8 cellular contexts compared by ENCODE assay signal in genomic region chr1:212566522-212567479, GRCh38. TPM values are rescaled to one million over a fixed set of nuclear protein-coding genes. Genes with fewer than 3 reads are reported as not detected.
A peak's percentile ranks its signal among the peaks of the same experiment; 100 is the strongest.
DNase-seq lines count a peak whose midpoint lies in the region; ATAC-seq and TF ChIP-seq lines count a peak whose summit lies in the region.

No MANE protein-coding gene starts in this region.

- no peak overlapping the region for H3K27ac ChIP-seq in effector memory CD4-positive, alpha-beta T cell (ENCODE audit: insufficient read depth, low read length, poor library complexity, severe bottlenecking)

- H3K36me3 ChIP-seq in effector memory CD4-positive, alpha-beta T cell (ENCODE audit: control insufficient read depth, insufficient read depth, low read length) = no peaks in the 10 kb centered on the region

- H3K9me3 ChIP-seq in effector memory CD4-positive, alpha-beta T cell (ENCODE audit: control insufficient read depth, low read length) = peaks cover 3% of the 10 kb centered on the region

- no peak for TF ChIP-seq CTCF in AG09309 (IDR thresholded peaks at IDR 0.05; ENCODE audit: control insufficient read depth, insufficient read depth, low read depth, low read length, missing control alignments)

- no peaks in the 10 kb centered on the region for H3K4me1 ChIP-seq in effector memory CD4-positive, alpha-beta T cell (ENCODE audit: control insufficient read depth, insufficient read depth, low read length, poor library complexity, severe bottlenecking)

- H3K27me3 Mint-ChIP-seq in activated CD4-positive, alpha-beta T cell treated with anti-CD3 and anti-CD28 coated beads, Interleukin-2, amount 10 ng/mL, durations not matched to agents 24 days and 14 days = peaks cover 35% of the 10 kb centered on the region
- H3K27me3 Mint-ChIP-seq in stimulated activated naive B cell treated with anti-CD40 and anti-IgM and Interleukin-4, amounts not matched to agents 10 μg/mL and 1 μg/mL and 100 μg/mL, for 72 hours = no peaks in the 10 kb centered on the region

- H3K27ac Mint-ChIP-seq in activated CD4-positive, alpha-beta T cell treated with anti-CD3 and anti-CD28 coated beads, Interleukin-2, amount 10 ng/mL, durations not matched to agents 24 days and 14 days = peak overlapping the region; percentile 89
- peak overlapping the region; percentile 92 for H3K27ac Mint-ChIP-seq in stimulated activated naive B cell treated with anti-CD40 and anti-IgM and Interleukin-4, amounts not matched to agents 10 μg/mL and 1 μg/mL and 100 μg/mL, for 72 hours

- no peaks in the 10 kb centered on the region for H3K9me3 Mint-ChIP-seq in activated CD4-positive, alpha-beta T cell treated with anti-CD3 and anti-CD28 coated beads, Interleukin-2, amount 10 ng/mL, durations not matched to agents 24 days and 14 days
- peaks cover 0 to 7% of the 10 kb centered on the region in 2 donors for H3K9me3 Mint-ChIP-seq in stimulated activated naive B cell treated with anti-CD40 and anti-IgM and Interleukin-4, amounts not matched to agents 10 μg/mL and 1 μg/mL and 100 μg/mL, for 72 hours

- no peaks in the 10 kb centered on the region for H3K27me3 ChIP-seq in effector memory CD4-positive, alpha-beta T cell (replicated peaks; ENCODE audit: control insufficient read depth, insufficient read depth, low read length, poor library complexity, severe bottlenecking)

- intact Hi-C loops in activated CD4-positive, alpha-beta T cell treated with anti-CD3 and anti-CD28 coated beads, Interleukin-2, amount 10 ng/mL, durations not matched to agents 24 days and 14 days (cut with micrococcal nuclease) = loop anchor here (1.0 to 5.0 kb wide), 8 partner anchors 8 to 628 kb away; partner anchors contain the start of genes ATF3 and RPS6KC1

- peak; percentile 99 for ATAC-seq in GM18868 (IDR thresholded peaks at IDR 0.05; ENCODE audit: unreplicated experiment)
- ATAC-seq in HG03066 (IDR thresholded peaks at IDR 0.05; ENCODE audit: low read depth, unreplicated experiment) = peak; percentile 97
- ATAC-seq in stimulated activated naive B cell treated with anti-CD40 and anti-IgM and Interleukin-4, amounts not matched to agents 10 μg/mL and 1 μg/mL and 100 μg/mL, for 72 hours (replicated peaks) = peak; percentile 98 to 99

- peak overlapping the region; percentile 81 for H3K4me3 Mint-ChIP-seq in activated CD4-positive, alpha-beta T cell treated with anti-CD3 and anti-CD28 coated beads, Interleukin-2, amount 10 ng/mL, durations not matched to agents 24 days and 14 days
- H3K4me3 Mint-ChIP-seq in stimulated activated naive B cell treated with anti-CD40 and anti-IgM and Interleukin-4, amounts not matched to agents 10 μg/mL and 1 μg/mL and 100 μg/mL, for 72 hours = peak overlapping the region; percentile 77 to 84

- no peaks in the 10 kb centered on the region for H3K36me3 Mint-ChIP-seq in activated CD4-positive, alpha-beta T cell treated with anti-CD3 and anti-CD28 coated beads, Interleukin-2, amount 10 ng/mL, durations not matched to agents 24 days and 14 days (ENCODE audit: low read depth)
- H3K36me3 Mint-ChIP-seq in stimulated activated naive B cell treated with anti-CD40 and anti-IgM and Interleukin-4, amounts not matched to agents 10 μg/mL and 1 μg/mL and 100 μg/mL, for 72 hours = peaks cover 0 to 3% of the 10 kb centered on the region in 2 donors

- H3K4me3 ChIP-seq in AG09309 (ENCODE audit: control insufficient read depth, low read depth, low read length) = peak overlapping the region; percentile 33
- H3K4me3 ChIP-seq in effector memory CD4-positive, alpha-beta T cell (ENCODE audit: insufficient read depth, low read depth, low read length, poor library complexity, severe bottlenecking) = peak overlapping the region; percentile 69

- DNase-seq in AG09309 (ENCODE audit: low read depth) (no peak), NCI-H2196 treated with DMSO at 0.1 percent for 48 hours (lab: John Stamatoyannopoulos, UW; ENCODE audit: unreplicated experiment) (peak; percentile 35), myocyte (ENCODE audit: low read depth) (peak; percentile 94)
- peak; percentile 86 for DNase-seq in activated CD4-positive, alpha-beta T cell treated with anti-CD3 and anti-CD28 coated beads, Interleukin-2, amount 10 ng/mL, durations not matched to agents 24 days and 14 days
- DNase-seq in effector memory CD4-positive, alpha-beta T cell = peak in 2 of 3 donors; percentile 5 to 32
- peak; percentile 75 for DNase-seq in stimulated activated naive B cell treated with anti-CD40 and anti-IgM and Interleukin-4, amounts not matched to agents 10 μg/mL and 1 μg/mL and 100 μg/mL, for 72 hours

- H3K4me1 Mint-ChIP-seq in activated CD4-positive, alpha-beta T cell treated with anti-CD3 and anti-CD28 coated beads, Interleukin-2, amount 10 ng/mL, durations not matched to agents 24 days and 14 days = peaks cover 27% of the 10 kb centered on the region
- H3K4me1 Mint-ChIP-seq in stimulated activated naive B cell treated with anti-CD40 and anti-IgM and Interleukin-4, amounts not matched to agents 10 μg/mL and 1 μg/mL and 100 μg/mL, for 72 hours = peaks cover 20 to 26% of the 10 kb centered on the region in 2 donors

RNA-seq across cellular contexts. Expression of gene ATF3, which starts 41.8 kb away (rescaled TPM):
- 21.2 and 29.5 TPM in 2 replicates for total RNA-seq in activated CD4-positive, alpha-beta T cell treated with anti-CD3 and anti-CD28 coated beads, Interleukin-2, amount 10 ng/mL, durations not matched to agents 24 days and 14 days
- total RNA-seq in myocyte = 2.9 and 3.3 TPM in 2 replicates
- polyA plus RNA-seq in myocyte (2012) = 5.8 TPM
